20 cellular contexts compared by ENCODE assay signal in the genomic region with DNA sequence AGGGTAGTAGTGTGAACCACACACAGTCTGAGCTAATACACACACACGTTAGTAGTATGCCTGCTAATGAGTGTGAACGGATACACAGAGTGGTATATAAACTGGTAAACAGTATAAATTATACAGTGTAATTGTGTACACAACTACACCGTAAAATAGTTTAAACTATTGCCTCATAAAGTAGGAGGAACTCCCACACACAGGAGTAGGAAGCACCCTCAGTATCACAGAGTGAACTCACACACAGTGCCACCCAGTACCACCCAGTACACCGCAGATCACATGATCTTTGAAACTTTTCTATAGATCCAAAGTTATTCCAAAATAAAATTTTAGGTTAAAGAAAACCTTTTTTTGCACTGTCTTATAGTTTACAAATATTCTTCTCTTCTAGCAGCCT.
"Had no signal": no experiment of that assay in that cellular context is flagged by ENCODE, and none has a peak within 500 bp of the region (broad histone marks: within the 10 kb centered on the region; RNA-seq: fewer than 3 reads in every experiment).

No MANE protein-coding gene starts in this region.

- H3K4me1 Mint-ChIP-seq: stimulated activated naive B cell treated with anti-CD40 and anti-IgM and Interleukin-4, amounts not matched to agents 10 μg/mL and 1 μg/mL and 100 μg/mL, for 72 hours had no signal

- H3K36me3 Mint-ChIP-seq: naive B cell; stimulated activated naive B cell treated with anti-CD40 and anti-IgM and Interleukin-4, amounts not matched to agents 10 μg/mL and 1 μg/mL and 100 μg/mL, for 72 hours; type B pancreatic cell had no signal

- FAIRE-seq: colon, kidney had no signal

- H3K4me3 ChIP-seq: esophagus squamous epithelium, gastroesophageal sphincter, lung, psoas muscle, right lobe of liver had no signal

- ATAC-seq: gastroesophageal sphincter; left cardiac atrium; left ventricle myocardium superior; psoas muscle; right lobe of liver; stimulated activated naive B cell treated with anti-CD40 and anti-IgM and Interleukin-4, amounts not matched to agents 10 μg/mL and 1 μg/mL and 100 μg/mL, for 72 hours had no signal

- H3K36me3 ChIP-seq: esophagus squamous epithelium, gastroesophageal sphincter, right lobe of liver had no signal

- H3K27ac Mint-ChIP-seq: naive B cell; nephron progenitor cell; stimulated activated naive B cell treated with anti-CD40 and anti-IgM and Interleukin-4, amounts not matched to agents 10 μg/mL and 1 μg/mL and 100 μg/mL, for 72 hours; type B pancreatic cell had no signal

- H3K4me3 Mint-ChIP-seq: naive B cell; nephron progenitor cell; stimulated activated naive B cell treated with anti-CD40 and anti-IgM and Interleukin-4, amounts not matched to agents 10 μg/mL and 1 μg/mL and 100 μg/mL, for 72 hours; type B pancreatic cell had no signal

- H3K27me3 Mint-ChIP-seq: type B pancreatic cell had no signal

- H3K27me3 ChIP-seq: esophagus squamous epithelium, right lobe of liver had no signal

- H3K9me3 ChIP-seq: esophagus squamous epithelium, gastroesophageal sphincter, right lobe of liver had no signal

- H3K27ac ChIP-seq: esophagus squamous epithelium, gastroesophageal sphincter, psoas muscle, right lobe of liver had no signal

- H3K4me1 ChIP-seq: esophagus squamous epithelium, gastroesophageal sphincter, psoas muscle had no signal

- DNase-seq: dermis blood vessel endothelial cell; esophagus squamous epithelium; foreskin fibroblast; glutamatergic neuron; kidney; left cardiac atrium; left ventricle myocardium superior; mesenchymal stem cell; midbrain; naive B cell; nephron progenitor cell; psoas muscle; retina; right lobe of liver; stimulated activated CD4-positive, alpha-beta T cell treated with anti-CD3 and anti-CD28 coated beads, Interleukin-4, amount 100 ng/mL, for 24 hours; stimulated activated naive B cell treated with anti-CD40 and anti-IgM and Interleukin-4, amounts not matched to agents 10 μg/mL and 1 μg/mL and 100 μg/mL, for 72 hours had no signal
